In genomic region chr17:60713619-60714018, GRCh38 we compare ENCODE assay signal across 24 cellular contexts.
"Had no signal": no experiment of that assay in that cellular context is flagged by ENCODE, and none has a peak within 500 bp of the region (broad histone marks: within the 10 kb centered on the region; RNA-seq: fewer than 3 reads in every experiment).

No MANE protein-coding gene starts in this region.

- H3K4me1 Mint-ChIP-seq: mesothelial cell of epicardium, naive B cell had no signal

- H3K4me1 ChIP-seq: esophagus muscularis mucosa, foreskin keratinocyte, gastroesophageal sphincter, heart left ventricle, left lung, lower lobe of right lung had no signal

- ATAC-seq: foreskin keratinocyte, gastroesophageal sphincter, heart left ventricle, left cardiac atrium, left lung, left ventricle myocardium superior, lower lobe of right lung, mucosa of descending colon had no signal

- FAIRE-seq: endothelial cell of umbilical vein, frontal cortex, islet of Langerhans, keratinocyte had no signal

- H3K4me2 ChIP-seq: hepatocyte had no signal

- H3K9me3 ChIP-seq: esophagus muscularis mucosa, gastroesophageal sphincter, heart left ventricle, left lung, lower lobe of right lung, mucosa of descending colon had no signal

- DNase-seq: dermis blood vessel endothelial cell; dorsolateral prefrontal cortex; effector CD4-positive, alpha-beta T cell; effector memory CD4-positive, alpha-beta T cell; foreskin keratinocyte; heart left ventricle; hypothalamus; immature natural killer cell; left cardiac atrium; left lung; left ventricle myocardium superior; lower lobe of right lung; mesenchymal stem cell; mucosa of descending colon; naive B cell had no signal

- H3K4me3 Mint-ChIP-seq: immature natural killer cell, mesothelial cell of epicardium, naive B cell had no signal

- H3K27me3 ChIP-seq: dorsolateral prefrontal cortex, esophagus muscularis mucosa, foreskin keratinocyte, gastroesophageal sphincter, heart left ventricle, hepatocyte, left lung had no signal

- H3K4me3 ChIP-seq: coronary artery, dorsolateral prefrontal cortex, esophagus muscularis mucosa, gastroesophageal sphincter, heart left ventricle, hepatocyte, left lung, lower lobe of right lung, mucosa of descending colon had no signal

- H3K27ac Mint-ChIP-seq: immature natural killer cell, mesothelial cell of epicardium had no signal

- H3K27ac ChIP-seq: coronary artery, dorsolateral prefrontal cortex, esophagus muscularis mucosa, foreskin keratinocyte, gastroesophageal sphincter, heart left ventricle, hepatocyte, left lung, lower lobe of right lung had no signal

- H3K27me3 Mint-ChIP-seq: naive B cell had no signal
